In the genomic region with DNA sequence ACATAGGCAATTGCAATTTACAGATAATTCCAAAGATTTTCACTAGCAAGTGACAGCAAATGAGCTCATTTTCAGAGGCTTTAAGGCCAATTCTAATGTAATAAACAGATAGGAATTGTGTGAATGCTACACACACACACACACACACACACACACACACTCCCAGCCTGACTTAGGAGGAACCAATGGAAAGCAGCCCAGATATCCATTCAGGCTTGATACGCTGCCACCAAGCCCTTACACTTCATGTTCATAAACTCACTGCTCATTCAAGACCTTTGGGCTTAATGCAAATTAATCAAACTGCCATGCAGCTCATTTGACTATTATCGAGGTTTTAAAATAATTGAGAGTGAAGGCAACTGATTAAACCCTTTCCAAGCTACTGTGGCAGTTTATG, we compare ENCODE assay signal across 14 cellular contexts.
A peak's percentile ranks its signal among the peaks of the same experiment; 100 is the strongest.
DNase-seq lines count a peak whose midpoint lies in the region; ATAC-seq and TF ChIP-seq lines count a peak whose summit lies in the region.
"Had no signal": no experiment of that assay in that cellular context is flagged by ENCODE, and none has a peak within 500 bp of the region (broad histone marks: within the 10 kb centered on the region; RNA-seq: fewer than 3 reads in every experiment).

No MANE protein-coding gene starts in this region.

- TF ChIP-seq CTCF in GM10248 (IDR thresholded peaks at IDR 0.05; ENCODE audit: control extremely low read depth, extremely low read depth, low read depth, missing control alignments) (no peak), fibroblast of the aortic adventitia (IDR thresholded peaks at IDR 0.05; ENCODE audit: insufficient read depth, low read length) (no peak), retinal pigment epithelial cell (conservative IDR thresholded peaks at IDR 0.05; ENCODE audit: low read depth, low read length) (no peak), adrenal gland (IDR thresholded peaks at IDR 0.05) (no peak)

- no peaks in the 10 kb centered on the region for H3K36me3 ChIP-seq in adrenal gland (replicated peaks in 1 of 2)
- H3K36me3 ChIP-seq: BLaER1 treated with 17β-estradiol and CSF1 and Interleukin-3, amounts not matched to agents 10 nM and 100 nM; HAP-1 had no signal

- 63 to 75% (median 72%) methylated on average over 2 of the region's 2 CpGs for WGBS in adrenal gland, 4 donors

- no peak for ATAC-seq in GM21576 (IDR thresholded peaks at IDR 0.05; ENCODE audit: unreplicated experiment)
- ATAC-seq: CD8-positive, alpha-beta T cell; HepG2 had no signal

- DNase-seq in GM10248 (ENCODE audit: extremely low spot score) = peak; percentile 0
- DNase-seq in NCI-H526 treated with DMSO at 0.1 percent for 48 hours (lab: John Stamatoyannopoulos, UW) = peak; percentile 89
- DNase-seq in fibroblast of the aortic adventitia (ENCODE audit: low read depth) = peak; percentile 59
- peak; percentile 34 for DNase-seq in retinal pigment epithelial cell (ENCODE audit: low read depth)
- no peak for DNase-seq in adrenal gland
- DNase-seq in NK-92 treated with Interleukin-12 subunit alpha and Interleukin-12 subunit beta, amount 100 ng/mL, for 24 hours (lab: John Stamatoyannopoulos, UW) = no peak
- DNase-seq in NCI-H2107 treated with DMSO at 0.1 percent for 48 hours (lab: John Stamatoyannopoulos, UW; ENCODE audit: unreplicated experiment) = no peak
- DNase-seq: Calu3; CD8-positive, alpha-beta T cell; GM23248 had no signal

- H3K4me1 ChIP-seq in adrenal gland (replicated peaks in 1 of 2) = no peaks in the 10 kb centered on the region
- H3K4me1 ChIP-seq: BLaER1 treated with 17β-estradiol and CSF1 and Interleukin-3, amounts not matched to agents 10 nM and 100 nM; HAP-1 had no signal

- POLR2A ChIA-PET in GM10248 (lab: Yijun Ruan, JAX) = no interaction called here

- peaks cover 4% of the 10 kb centered on the region for H3K27me3 ChIP-seq in adrenal gland
- H3K27me3 ChIP-seq: BLaER1 treated with 17β-estradiol and CSF1 and Interleukin-3, amounts not matched to agents 10 nM and 100 nM had no signal

- intact Hi-C loops in adrenal gland (cut with DNase I) = no loop called here

- H3K4me3 ChIP-seq in fibroblast of the aortic adventitia (ENCODE audit: low read depth, low read length) = no peak overlapping the region
- no peak overlapping the region for H3K4me3 ChIP-seq in retinal pigment epithelial cell (ENCODE audit: low read length)
- H3K4me3 ChIP-seq in adrenal gland = no peak overlapping the region
- H3K4me3 ChIP-seq: BLaER1 treated with 17β-estradiol and CSF1 and Interleukin-3, amounts not matched to agents 10 nM and 100 nM; GM23248; HAP-1 had no signal

- no peak for TF ChIP-seq POLR2A in adrenal gland (IDR thresholded peaks at IDR 0.05)

- H3K27ac ChIP-seq in adrenal gland = no peak overlapping the region
- H3K27ac ChIP-seq: BLaER1 treated with 17β-estradiol and CSF1 and Interleukin-3, amounts not matched to agents 10 nM and 100 nM; GM23248 had no signal

- CTCF ChIA-PET in GM10248 (lab: Yijun Ruan, JAX) = interaction anchor here (1.0 to 1.8 kb wide), 3 partner anchors 14 to 23 kb away, joined by 3 to 8 read pairs (median 3); no protein-coding TSS in a partner anchor

- no peaks in the 10 kb centered on the region for H3K9me3 ChIP-seq in adrenal gland (replicated peaks in 1 of 3)
- H3K9me3 ChIP-seq: HAP-1 had no signal

Comparison
In these comparisons a context has a peak if more than half of its experiments do, and no peak if none do; other contexts are left out.
1. DNase-seq: peak in GM10248 (single experiment), NCI-H526 treated with DMSO at 0.1 percent for 48 hours (single experiment), fibroblast of the aortic adventitia (single experiment) and retinal pigment epithelial cell (single experiment); none in adrenal gland (0 of 7), NK-92 treated with Interleukin-12 subunit alpha and Interleukin-12 subunit beta, amount 100 ng/mL, for 24 hours (single experiment) and NCI-H2107 treated with DMSO at 0.1 percent for 48 hours (single experiment).